ENCODE assay signal across 22 cellular contexts in genomic region chr4:51868449-51868847, GRCh38.
"Had no signal": no experiment of that assay in that cellular context is flagged by ENCODE, and none has a peak within 500 bp of the region (broad histone marks: within the 10 kb centered on the region; RNA-seq: fewer than 3 reads in every experiment).

No MANE protein-coding gene starts in this region.

- H2AFZ ChIP-seq: neural progenitor cell had no signal

- H3K27me3 ChIP-seq: colonic mucosa, neural progenitor cell, sigmoid colon, spleen, testis, tibial artery had no signal

- H3K4me1 ChIP-seq: colonic mucosa, lower lobe of right lung, spleen, testis, tibial artery had no signal

- ATAC-seq: esophagus mucosa; left ventricle myocardium superior; lower lobe of right lung; psoas muscle; right cardiac atrium; stimulated activated memory B cell treated with anti-CD40 and anti-IgM and Interleukin-4, amounts not matched to agents 10 μg/mL and 1 μg/mL and 100 μg/mL, for 72 hours; stimulated activated naive CD8-positive, alpha-beta T cell treated with anti-CD3 and anti-CD28 coated beads, Interleukin-15, Interleukin-2, amounts not matched to agents 100 U/mL and 50 U/mL, for 24 hours had no signal

- H3K9me3 ChIP-seq: colonic mucosa, lower lobe of right lung, psoas muscle, sigmoid colon, spleen, testis, tibial artery had no signal

- H3K4me3 ChIP-seq: colonic mucosa, lower lobe of right lung, neural progenitor cell, psoas muscle, sigmoid colon, skin epidermis, spleen, testis, tibial artery had no signal

- H3K9ac ChIP-seq: neural progenitor cell had no signal

- H3K4me2 ChIP-seq: neural progenitor cell had no signal

- H3K27ac ChIP-seq: colonic mucosa, epithelial cell of prostate, lower lobe of right lung, neural progenitor cell, psoas muscle, sigmoid colon, skin epidermis, spleen, testis, tibial artery had no signal

- DNase-seq: colonic mucosa; effector CD8-positive, alpha-beta T cell; endodermal cell; hypothalamus; immature natural killer cell; left ventricle myocardium superior; lower lobe of right lung; naive thymus-derived CD4-positive, alpha-beta T cell; psoas muscle; right cardiac atrium; sigmoid colon; spleen; stimulated activated CD4-positive, alpha-beta T cell treated with anti-CD3 and anti-CD28 coated beads, Interleukin-4, amount 100 ng/mL, for 4 hours; stimulated activated naive CD8-positive, alpha-beta T cell treated with anti-CD3 and anti-CD28 coated beads, Interleukin-15, Interleukin-2, amounts not matched to agents 100 U/mL and 50 U/mL, for 24 hours; substantia nigra; testis; tibial artery had no signal
